ENCODE assay signal across 13 cellular contexts in genomic region chr5:150626853-150627276, GRCh38. TPM values are rescaled to one million over a fixed set of nuclear protein-coding genes. Genes with fewer than 3 reads are reported as not detected.
DNase-seq lines count a peak whose midpoint lies in the region; ATAC-seq, FAIRE-seq and TF ChIP-seq lines count a peak whose summit lies in the region.
"Had no signal": no experiment of that assay in that cellular context is flagged by ENCODE, and none has a peak within 500 bp of the region (broad histone marks: within the 10 kb centered on the region; RNA-seq: fewer than 3 reads in every experiment).

No MANE protein-coding gene starts in this region.

- ATAC-seq in gastrocnemius medialis: peak in 1 of 2 donors; percentile 10
- no peak for ATAC-seq in CD8-positive, alpha-beta T cell
- ATAC-seq in GM19395 (IDR thresholded peaks at IDR 0.05; ENCODE audit: unreplicated experiment): no peak

- H3K4me1 Mint-ChIP-seq in CD8-positive, alpha-beta T cell (ENCODE audit: low read depth): peaks cover 10% of the 10 kb centered on the region

- TF ChIP-seq CTCF in GM06990 (IDR thresholded peaks at IDR 0.05; ENCODE audit: insufficient read depth, low read length, poor library complexity, severe bottlenecking): no peak
- no peak for TF ChIP-seq CTCF in bronchial epithelial cell (IDR thresholded peaks at IDR 0.05; ENCODE audit: insufficient read depth, low read length, severe bottlenecking)
- no peak for TF ChIP-seq CTCF in gastrocnemius medialis (IDR thresholded peaks at IDR 0.05 in 4 of 5, conservative IDR thresholded peaks at IDR 0.05 in 1 of 5)
- TF ChIP-seq CTCF in CD8-positive, alpha-beta T cell (IDR thresholded peaks at IDR 0.05): no peak

- H3K36me3 ChIP-seq in GM06990 (ENCODE audit: control insufficient read depth, insufficient read depth, low read length) (peaks cover 2% of the 10 kb centered on the region; the same call in 1 of the 2 replicates), bronchial epithelial cell (ENCODE audit: control insufficient read depth, insufficient read depth, low read length) (no peaks in the 10 kb centered on the region), gastrocnemius medialis (no peaks in the 10 kb centered on the region)
- no peaks in the 10 kb centered on the region for H3K36me3 ChIP-seq in CD8-positive, alpha-beta T cell (ENCODE audit: insufficient read depth, low read length)

- H3K4me1 ChIP-seq in gastrocnemius medialis: peaks cover 62 to 72% of the 10 kb centered on the region in 2 donors
- peaks cover 7% of the 10 kb centered on the region for H3K4me1 ChIP-seq in CD8-positive, alpha-beta T cell (ENCODE audit: insufficient read depth, low read length)

- H3K4me3 ChIP-seq in GM06990 (replicated peaks; ENCODE audit: low read depth, low read length) (peak overlapping the region; percentile 84), bronchial epithelial cell (ENCODE audit: low read depth, low read length) (no peak overlapping the region), gastrocnemius medialis (peak overlapping the region; percentile 79 to 99 (median 87))
- no peak overlapping the region for H3K4me3 ChIP-seq in CD8-positive, alpha-beta T cell (ENCODE audit: low read depth, low read length)

- in situ Hi-C loops in gastrocnemius medialis (cut with MboI; ENCODE audit: low sequenced_read_pairs in 4 of 4): no loop called here

- no peaks in the 10 kb centered on the region for H3K27me3 ChIP-seq in GM06990 (replicated peaks; ENCODE audit: control insufficient read depth, insufficient read depth, low read length)
- H3K27me3 ChIP-seq in bronchial epithelial cell (ENCODE audit: control insufficient read depth, insufficient read depth, low read length): no peaks in the 10 kb centered on the region
- H3K27me3 ChIP-seq in gastrocnemius medialis: no peaks in the 10 kb centered on the region
- H3K27me3 ChIP-seq in CD8-positive, alpha-beta T cell (ENCODE audit: insufficient read depth, low read length): peaks cover 6% of the 10 kb centered on the region

- H3K27me3 Mint-ChIP-seq in CD8-positive, alpha-beta T cell (ENCODE audit: low read depth): peaks cover 25% of the 10 kb centered on the region

- CTCF ChIA-PET in CD8-positive, alpha-beta T cell (lab: Charles Lee): interaction anchor here (1.2 kb wide), 1 partner anchor 67 kb away, joined by 3 read pairs; no protein-coding TSS in a partner anchor

- POLR2A ChIA-PET in CD8-positive, alpha-beta T cell (lab: Charles Lee): no interaction called here

- no peaks in the 10 kb centered on the region for H3K36me3 Mint-ChIP-seq in CD8-positive, alpha-beta T cell

- no peaks in the 10 kb centered on the region for H3K9me3 ChIP-seq in gastrocnemius medialis
- H3K9me3 ChIP-seq in CD8-positive, alpha-beta T cell (ENCODE audit: low read length): no peaks in the 10 kb centered on the region

- H3K27ac ChIP-seq in gastrocnemius medialis: peak overlapping the region; percentile 96 to 100 (median 100)
- H3K27ac ChIP-seq in CD8-positive, alpha-beta T cell (ENCODE audit: low read depth, low read length): no peak overlapping the region
- H3K27ac ChIP-seq: KMS-11 had no signal

- no peak overlapping the region for H3K27ac Mint-ChIP-seq in CD8-positive, alpha-beta T cell

- H3K4me3 Mint-ChIP-seq in CD8-positive, alpha-beta T cell: no peak overlapping the region

- no peak for DNase-seq in GM06990 (ENCODE audit: extremely low read depth, insufficient read length)
- peak; percentile 92 for DNase-seq in bronchial epithelial cell (ENCODE audit: low read depth)
- DNase-seq in kidney glomerular epithelial cell (lab: John Stamatoyannopoulos, UW): peak; percentile 52
- peak in 1 of 2 donors; percentile 69 for DNase-seq in gastrocnemius medialis
- no peak for DNase-seq in CD8-positive, alpha-beta T cell
- DNase-seq in T1000 (lab: John Stamatoyannopoulos, UW): no peak
- no peak for DNase-seq in DMS153 treated with DMSO at 0.1 percent for 48 hours (lab: John Stamatoyannopoulos, UW; ENCODE audit: unreplicated experiment)
- DNase-seq: amygdala; NCI-H748 treated with DMSO at 0.1 percent for 48 hours; stimulated activated CD4-positive, alpha-beta T cell treated with anti-CD3 and anti-CD28 coated beads, Interleukin-4, amount 100 ng/mL, for 1 hour had no signal

- TF ChIP-seq POLR2A in gastrocnemius medialis (IDR thresholded peaks at IDR 0.05): peak; percentile 54 to 65

- no peak for FAIRE-seq in bronchial epithelial cell (lab: Jason Lieb, UNC)

- intact Hi-C loops in gastrocnemius medialis (cut with DNase I; ENCODE audit: low total_unique reads): no loop called here
- intact Hi-C loops in CD8-positive, alpha-beta T cell (cut with DNase I, micrococcal nuclease): no loop called here

- no peaks in the 10 kb centered on the region for H3K9me3 Mint-ChIP-seq in CD8-positive, alpha-beta T cell

RNA-seq across cellular contexts. Expression of gene SYNPO, which starts 13.6 kb away (rescaled TPM):
- total RNA-seq in bronchial epithelial cell (1.3 and 2.2 TPM in 2 replicates), gastrocnemius medialis (100 to 1,000 TPM; 419 to 569 (median 539) TPM)
- under 1 TPM; 0.06 to 0.14 TPM for total RNA-seq in CD8-positive, alpha-beta T cell
- total RNA-seq: T-helper 1 cell treated with Interleukin-12 subunit alpha and Interleukin-12 subunit beta and Interleukin-4 antibody, amounts not matched to agents 30 ng/mL and 1 ng/mL, for 36 hours had no signal

RNA-seq across cellular contexts. Expression of gene MYOZ3, which starts 34.2 kb away (rescaled TPM):
- total RNA-seq in bronchial epithelial cell (not detected in 2 replicates), gastrocnemius medialis (10 to 100 TPM in 3 of 4 donors, 1 to 10 TPM in 1; 4.8 to 12.6 (median 11.3) TPM)
- total RNA-seq in CD8-positive, alpha-beta T cell: not detected
- total RNA-seq: T-helper 1 cell treated with Interleukin-12 subunit alpha and Interleukin-12 subunit beta and Interleukin-4 antibody, amounts not matched to agents 30 ng/mL and 1 ng/mL, for 36 hours had no signal

Comparison
In these comparisons a context has a peak if more than half of its experiments do, and no peak if none do; other contexts are left out.
1. DNase-seq: peak in bronchial epithelial cell (single experiment) and kidney glomerular epithelial cell (single experiment); none in GM06990 (single experiment), CD8-positive, alpha-beta T cell (0 of 7), T1000 (single experiment) and DMS153 treated with DMSO at 0.1 percent for 48 hours (single experiment).
2. H3K4me3 ChIP-seq: peak in GM06990 (single experiment) and gastrocnemius medialis (4 of 4); none in bronchial epithelial cell (single experiment) and CD8-positive, alpha-beta T cell (single experiment).
3. RNA of gene SYNPO, which starts 13.6 kb away (total RNA-seq): 419 to 569 TPM in gastrocnemius medialis; 1.3 to 2.2 TPM in bronchial epithelial cell and 0.06 to 0.14 TPM in CD8-positive, alpha-beta T cell; every median in the first group is over 100 times any median in the second.